ENCODE assay signal across 8 cellular contexts in the genomic region with DNA sequence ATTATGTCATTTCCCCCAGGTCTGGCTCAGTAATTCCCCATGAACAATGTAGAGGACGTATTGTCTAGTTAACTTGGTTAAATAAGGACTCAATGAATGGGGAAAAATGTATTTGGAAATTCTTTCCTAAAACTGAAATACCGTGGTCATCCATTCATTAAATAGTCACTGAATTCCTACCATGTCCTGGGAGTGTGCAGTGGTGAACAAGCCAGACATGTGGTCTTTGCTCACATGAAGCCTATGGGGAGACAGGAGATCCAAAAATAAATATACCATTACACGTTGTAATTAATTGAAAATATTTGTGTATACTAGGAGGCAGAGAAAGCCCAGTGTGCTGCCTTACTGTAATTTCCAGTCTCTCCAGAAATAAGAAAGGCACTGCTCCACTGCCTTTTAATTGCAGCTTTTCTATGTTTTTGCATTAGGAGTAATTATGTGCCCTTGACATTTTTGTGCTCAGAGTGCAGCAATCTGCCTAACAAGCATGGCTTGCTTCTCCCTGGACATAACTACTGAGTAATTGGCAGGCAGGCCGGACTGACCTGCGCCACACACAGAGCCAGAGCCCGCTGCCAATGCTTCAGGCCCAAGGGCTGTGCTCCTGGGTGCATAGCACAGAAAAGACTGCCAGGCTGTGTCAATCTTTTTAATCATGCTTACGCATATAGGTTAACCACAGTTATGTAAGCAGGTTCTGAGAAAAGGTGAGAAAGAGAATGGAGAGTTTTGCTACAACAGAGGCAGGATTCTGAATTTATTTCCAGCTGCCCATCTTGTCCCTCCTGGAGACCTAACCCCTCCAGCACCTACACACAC. TPM values are rescaled to one million over a fixed set of nuclear protein-coding genes. Genes with fewer than 3 reads are reported as not detected.
DNase-seq lines count a peak whose midpoint lies in the region; ATAC-seq and TF ChIP-seq lines count a peak whose summit lies in the region.

No MANE protein-coding gene starts in this region.

- intact Hi-C loops in esophagus squamous epithelium (cut with DNase I): no loop called here

- TF ChIP-seq POLR2A in esophagus squamous epithelium (IDR thresholded peaks at IDR 0.05): peak in 1 of 4 donors; percentile 52

- peak; percentile 97 for ATAC-seq in stimulated activated naive CD8-positive, alpha-beta T cell treated with anti-CD3 and anti-CD28 coated beads, Interleukin-15, Interleukin-2, amounts not matched to agents 100 U/mL and 50 U/mL, for 24 hours
- no peak for ATAC-seq in GM18517 (IDR thresholded peaks at IDR 0.05; ENCODE audit: unreplicated experiment)
- ATAC-seq in HG02970 (IDR thresholded peaks at IDR 0.05; ENCODE audit: low FRiP score, unreplicated experiment): no peak

- H3K4me1 ChIP-seq in esophagus squamous epithelium: peaks cover 0 to 37% (median 15%) of the 10 kb centered on the region in 3 donors

- no peaks in the 10 kb centered on the region for H3K36me3 ChIP-seq in esophagus squamous epithelium

- WGBS in esophagus squamous epithelium, 2 donors: 35 to 48% methylated on average over 7 of the region's 7 CpGs

- TF ChIP-seq CTCF in esophagus squamous epithelium (IDR thresholded peaks at IDR 0.05): no peak

- H3K27me3 ChIP-seq in esophagus squamous epithelium: no peaks in the 10 kb centered on the region

- DNase-seq in NCI-H1436 (lab: John Stamatoyannopoulos, UW) (peak; percentile 18), NCI-H1436 treated with DMSO at 0.1 percent for 48 hours (lab: John Stamatoyannopoulos, UW) (no peak), T-helper 9 cell (peak; percentile 52), esophagus squamous epithelium (lab: John Stamatoyannopoulos, UW) (no peak), dedifferentiated amniotic fluid mesenchymal stem cell (ENCODE audit: extremely low spot score) (no peak)
- DNase-seq in stimulated activated naive CD8-positive, alpha-beta T cell treated with anti-CD3 and anti-CD28 coated beads, Interleukin-15, Interleukin-2, amounts not matched to agents 100 U/mL and 50 U/mL, for 24 hours: no peak

- no peaks in the 10 kb centered on the region for H3K9me3 ChIP-seq in esophagus squamous epithelium

- peak overlapping the region; percentile 29 to 73 (median 50) for H3K27ac ChIP-seq in esophagus squamous epithelium

- no peak overlapping the region for H3K4me3 ChIP-seq in esophagus squamous epithelium

RNA-seq across cellular contexts. Expression of a gene that starts 22.2 kb away (rescaled TPM):
- 10 to 100 TPM; 12.3 to 35.9 (median 24.8) TPM for total RNA-seq in esophagus squamous epithelium

Comparison
In these comparisons a context has a peak if more than half of its experiments do, and no peak if none do; other contexts are left out.
1. DNase-seq: peak in NCI-H1436 (single experiment) and T-helper 9 cell (single experiment); none in NCI-H1436 treated with DMSO at 0.1 percent for 48 hours (single experiment), esophagus squamous epithelium (single experiment), stimulated activated naive CD8-positive, alpha-beta T cell treated with anti-CD3 and anti-CD28 coated beads, Interleukin-15, Interleukin-2, amounts not matched to agents 100 U/mL and 50 U/mL, for 24 hours (single experiment) and dedifferentiated amniotic fluid mesenchymal stem cell (single experiment).